Comparison of ENCODE assay signal across 1 cellular context in genomic region chr3:129439817-129440647, GRCh38.
A peak's percentile ranks its signal among the peaks of the same experiment; 100 is the strongest.
TF ChIP-seq lines count a peak whose summit lies in the region.

Gene IFT122 (plus strand): TSS chr3:129440224. CDS start chr3:129440331, 107 bp downstream.
Gene MBD4 (minus strand): TSS chr3:129439948. CDS start chr3:129439833, 115 bp downstream.

TF ChIP-seq in HepG2, 621 proteins besides CTCF, POLR2A, EP300 and RAD21 (continued from another document and continues in another):
- TF ChIP-seq ZSCAN21 (CRISPR knock-in tag; IDR thresholded peaks at IDR 0.05; ENCODE audit: borderline replicate concordance) = peak; percentile 76; the same call in 1 of the 2 replicates
- peak; percentile 93 for TF ChIP-seq ZNF501 (CRISPR knock-in tag; IDR thresholded peaks at IDR 0.05)
- peak; percentile 25; the same call in 1 of the 2 replicates for TF ChIP-seq ZNF891 (CRISPR knock-in tag; IDR thresholded peaks at IDR 0.05)
- TF ChIP-seq SIX4 (CRISPR knock-in tag; IDR thresholded peaks at IDR 0.05) = 0 out of 2 replicates have a peak, but pooled peaks have one; percentile 1
- no peak for TF ChIP-seq IKZF1 (IDR thresholded peaks at IDR 0.05)
- TF ChIP-seq TBX2 (CRISPR knock-in tag; IDR thresholded peaks at IDR 0.05; ENCODE audit: borderline replicate concordance) = peak; percentile 74
- TF ChIP-seq POGZ (CRISPR knock-in tag; IDR thresholded peaks at IDR 0.05) = peak; percentile 82
- no peak for TF ChIP-seq ZBTB44 (CRISPR knock-in tag; IDR thresholded peaks at IDR 0.05)
- no peak for TF ChIP-seq RAD51 (IDR thresholded peaks at IDR 0.05; ENCODE audit: borderline replicate concordance)
- no peak for TF ChIP-seq FOSL1 (CRISPR knock-in tag; IDR thresholded peaks at IDR 0.05; ENCODE audit: borderline replicate concordance)
- peak; percentile 22; the same call in 1 of the 2 replicates for TF ChIP-seq JUND (CRISPR knock-in tag; IDR thresholded peaks at IDR 0.05)
- TF ChIP-seq RCOR2 (CRISPR knock-in tag; IDR thresholded peaks at IDR 0.05) = peak; percentile 35; the same call in 1 of the 2 replicates
- TF ChIP-seq HOXA3 (CRISPR knock-in tag; IDR thresholded peaks at IDR 0.05) = peak; percentile 99
- TF ChIP-seq ZNF770 (CRISPR knock-in tag; IDR thresholded peaks at IDR 0.05) = no peak
- TF ChIP-seq CREBL2 (CRISPR knock-in tag; IDR thresholded peaks at IDR 0.05; ENCODE audit: borderline replicate concordance) = peak; percentile 78; the same call in 1 of the 2 replicates
- no peak for TF ChIP-seq SRY (CRISPR knock-in tag; IDR thresholded peaks at IDR 0.05)
- no peak for TF ChIP-seq ZNF644 (CRISPR knock-in tag; IDR thresholded peaks at IDR 0.05; ENCODE audit: low read depth)
- TF ChIP-seq ZSCAN30 (CRISPR knock-in tag; IDR thresholded peaks at IDR 0.05) = 0 out of 2 replicates have a peak, but pooled peaks have one; percentile 69
- peak; percentile 12; the same call in 1 of the 2 replicates for TF ChIP-seq RXRB (CRISPR knock-in tag; IDR thresholded peaks at IDR 0.05; ENCODE audit: borderline replicate concordance)
- no peak for TF ChIP-seq MIXL1 (CRISPR knock-in tag; IDR thresholded peaks at IDR 0.05)
- no peak; the same call in none of the 2 replicates for TF ChIP-seq FOXP4 (CRISPR knock-in tag; IDR thresholded peaks at IDR 0.05)
- TF ChIP-seq NBN (conservative IDR thresholded peaks at IDR 0.05) = no peak
- TF ChIP-seq ZSCAN22 (CRISPR knock-in tag; IDR thresholded peaks at IDR 0.05) = 0 out of 2 replicates have a peak, but pooled peaks have one; percentile 37
- TF ChIP-seq ATF1 (CRISPR knock-in tag; IDR thresholded peaks at IDR 0.05) = no peak
- TF ChIP-seq ZNF17 (CRISPR knock-in tag; IDR thresholded peaks at IDR 0.05) = no peak
- TF ChIP-seq ZNF766 (CRISPR knock-in tag; IDR thresholded peaks at IDR 0.05; ENCODE audit: borderline replicate concordance) = peak; percentile 20; the same call in 1 of the 2 replicates
- no peak for TF ChIP-seq RORA (CRISPR knock-in tag; IDR thresholded peaks at IDR 0.05)
- TF ChIP-seq ISX (CRISPR knock-in tag; conservative IDR thresholded peaks at IDR 0.05) = no peak
- no peak for TF ChIP-seq HHEX (CRISPR knock-in tag; IDR thresholded peaks at IDR 0.05)
- TF ChIP-seq ESRRA (CRISPR knock-in tag; IDR thresholded peaks at IDR 0.05; ENCODE audit: low read depth) = peak; percentile 84; the same call in 1 of the 2 replicates
- no peak for TF ChIP-seq NR2F1 (CRISPR knock-in tag; IDR thresholded peaks at IDR 0.05)
- TF ChIP-seq ZUFSP (CRISPR knock-in tag; IDR thresholded peaks at IDR 0.05; ENCODE audit: borderline replicate concordance) = no peak
- TF ChIP-seq PAF1 (CRISPR knock-in tag; IDR thresholded peaks at IDR 0.05) = no peak
- TF ChIP-seq ZNF441 (CRISPR knock-in tag; IDR thresholded peaks at IDR 0.05; ENCODE audit: borderline replicate concordance) = peak; percentile 86
- TF ChIP-seq KDM5A (IDR thresholded peaks at IDR 0.05; ENCODE audit: borderline replicate concordance, low read length) = peak; percentile 71; the same call in 1 of the 2 replicates
- TF ChIP-seq NFYB (CRISPR knock-in tag; IDR thresholded peaks at IDR 0.05) = peak; percentile 88
- TF ChIP-seq ZNF572 (CRISPR knock-in tag; IDR thresholded peaks at IDR 0.05) = peak; percentile 73; the same call in 1 of the 2 replicates
- peak; percentile 52 for TF ChIP-seq ASH2L (IDR thresholded peaks at IDR 0.05; ENCODE audit: insufficient read length, low read depth, low read length)
- TF ChIP-seq HMGXB4 (CRISPR knock-in tag; IDR thresholded peaks at IDR 0.05; ENCODE audit: borderline replicate concordance in 1 of 2, low read depth in 1 of 2) = peak; percentile 59 to 65; a peak in 2 of 4 replicates
- peak; percentile 42; the same call in 1 of the 2 replicates for TF ChIP-seq DPF2 (CRISPR knock-in tag; IDR thresholded peaks at IDR 0.05; ENCODE audit: borderline replicate concordance, low read depth)
- peak; percentile 45 for TF ChIP-seq ZNF563 (CRISPR knock-in tag; IDR thresholded peaks at IDR 0.05)
- TF ChIP-seq ATF7 (IDR thresholded peaks at IDR 0.05) = no peak
- TF ChIP-seq ATF7 (CRISPR knock-in tag; IDR thresholded peaks at IDR 0.05) = no peak
- TF ChIP-seq MED13 (CRISPR knock-in tag; IDR thresholded peaks at IDR 0.05) = no peak
- peak; percentile 90 for TF ChIP-seq E2F1 (CRISPR knock-in tag; IDR thresholded peaks at IDR 0.05)
- TF ChIP-seq JARID2 (CRISPR knock-in tag; IDR thresholded peaks at IDR 0.05; ENCODE audit: insufficient replicate concordance) = no peak
- peak; percentile 58; the same call in 1 of the 2 replicates for TF ChIP-seq STAT6 (CRISPR knock-in tag; IDR thresholded peaks at IDR 0.05; ENCODE audit: borderline replicate concordance)
- TF ChIP-seq ZNF703 (CRISPR knock-in tag; IDR thresholded peaks at IDR 0.05; ENCODE audit: borderline replicate concordance) = no peak
- no peak for TF ChIP-seq NKX3-1 (CRISPR knock-in tag; IDR thresholded peaks at IDR 0.05)
- no peak; the same call in 1 of the 2 replicates for TF ChIP-seq ZNF704 (CRISPR knock-in tag; IDR thresholded peaks at IDR 0.05; ENCODE audit: borderline replicate concordance)
- no peak for TF ChIP-seq ARID3A (IDR thresholded peaks at IDR 0.05; ENCODE audit: low read depth, low read length)
- TF ChIP-seq RFX3 (CRISPR knock-in tag; IDR thresholded peaks at IDR 0.05) = peak; percentile 95
- 0 out of 2 replicates have a peak, but pooled peaks have one; percentile 25 for TF ChIP-seq REL (CRISPR knock-in tag; conservative IDR thresholded peaks at IDR 0.05)
